ENCODE assay signal across 26 cellular contexts in the genomic region with DNA sequence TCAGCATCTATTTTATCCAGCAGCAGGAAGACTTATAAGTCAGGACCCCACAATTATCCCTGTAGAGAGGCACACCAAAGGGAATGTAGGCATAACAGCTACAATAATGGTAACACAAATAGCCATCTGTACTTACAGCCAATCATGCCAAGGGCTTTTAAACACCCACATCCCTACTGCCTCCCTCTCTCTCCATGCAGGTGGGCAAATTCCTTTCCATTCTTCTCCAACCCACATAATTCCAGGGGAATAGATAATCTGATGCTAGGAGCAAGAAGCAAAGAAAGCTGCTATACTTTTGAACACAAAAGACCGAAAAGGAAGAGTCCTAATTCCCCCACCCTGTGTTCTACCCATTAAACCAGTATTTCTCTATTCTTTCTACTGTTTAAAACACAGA.
"Had no signal": no experiment of that assay in that cellular context is flagged by ENCODE, and none has a peak within 500 bp of the region (broad histone marks: within the 10 kb centered on the region; RNA-seq: fewer than 3 reads in every experiment).

No MANE protein-coding gene starts in this region.

- H3K27ac ChIP-seq: esophagus muscularis mucosa, foreskin keratinocyte, left lung, lower lobe of right lung, right atrium auricular region, suprapubic skin, tibial nerve had no signal

- H3K4me3 Mint-ChIP-seq: activated CD4-positive, alpha-beta memory T cell treated with anti-CD3 and anti-CD28 coated beads, Interleukin-2, amount 10 ng/mL, durations not matched to agents 7 days and 5 days; activated CD4-positive, alpha-beta T cell treated with anti-CD3 and anti-CD28 coated beads, Interleukin-2, amount 10 ng/mL, durations not matched to agents 7 days and 5 days; activated T-cell treated with anti-CD3 and anti-CD28 coated beads, Interleukin-2, amount 50 U/mL, for 24 hours; activated T-helper 17 cell treated with anti-CD3 and anti-CD28 coated beads, Interleukin-2, amount 50 U/mL, for 72 hours; natural killer cell treated with Interleukin-12 subunit alpha and Interleukin-12 subunit beta and Interleukin-15 and Interleukin-18, amount 100 ng/mL, for 72 hours had no signal

- H3K36me3 ChIP-seq: esophagus muscularis mucosa, left lung, lower lobe of right lung, right atrium auricular region, suprapubic skin, tibial nerve had no signal

- H3K4me3 ChIP-seq: esophagus muscularis mucosa, left lung, lower lobe of right lung, mucosa of descending colon, right atrium auricular region, smooth muscle cell, suprapubic skin, tibial nerve had no signal

- H3K9me3 ChIP-seq: esophagus muscularis mucosa, left lung, lower lobe of right lung, mucosa of descending colon, right atrium auricular region, suprapubic skin, tibial nerve had no signal

- H3K27me3 ChIP-seq: esophagus muscularis mucosa, foreskin keratinocyte, left lung, right atrium auricular region, suprapubic skin, tibial nerve had no signal

- ATAC-seq: activated T-helper 17 cell treated with anti-CD3 and anti-CD28 coated beads, Interleukin-2, amount 50 U/mL, for 72 hours; foreskin keratinocyte; left lung; lower lobe of right lung; mucosa of descending colon; natural killer cell treated with Interleukin-12 subunit alpha and Interleukin-12 subunit beta and Interleukin-15 and Interleukin-18, amount 100 ng/mL, for 72 hours had no signal

- H3K36me3 Mint-ChIP-seq: natural killer cell treated with Interleukin-12 subunit alpha and Interleukin-12 subunit beta and Interleukin-15 and Interleukin-18, amount 100 ng/mL, for 72 hours had no signal

- DNase-seq: activated CD4-positive, alpha-beta memory T cell treated with anti-CD3 and anti-CD28 coated beads, Interleukin-2, amount 10 ng/mL, durations not matched to agents 7 days and 5 days; activated CD4-positive, alpha-beta T cell treated with anti-CD3 and anti-CD28 coated beads, Interleukin-2, amount 10 ng/mL, durations not matched to agents 7 days and 5 days; activated CD4-positive, CD25-positive, alpha-beta regulatory T cell treated with anti-CD3 and anti-CD28 coated beads, Interleukin-2, amount 50 U/mL, for 72 hours; activated CD8-positive, alpha-beta memory T cell treated with anti-CD3 and anti-CD28 coated beads, Interleukin-2, amount 50 U/mL, for 48 hours; activated gamma-delta T cell treated with Interleukin-2 at 50 U/mL for 16 hours; activated naive CD4-positive, alpha-beta T cell treated with anti-CD3 and anti-CD28 coated beads, Interleukin-2, amount 50 U/mL, for 16 hours; activated T-cell treated with anti-CD3 and anti-CD28 coated beads, Interleukin-2, amount 50 U/mL, for 24 hours; amniotic stem cell; caudate nucleus; cortex of kidney; foreskin keratinocyte; left lung; lower lobe of right lung; mesendoderm; mucosa of descending colon; nucleus accumbens; stimulated activated CD4-positive, alpha-beta T cell treated with anti-CD3 and anti-CD28 coated beads, Interleukin-2, amount 100 ng/mL, for 24 hours; stimulated activated naive CD4-positive, alpha-beta T cell; T-helper 2 cell had no signal

- H3K9me3 Mint-ChIP-seq: activated CD4-positive, alpha-beta memory T cell treated with anti-CD3 and anti-CD28 coated beads, Interleukin-2, amount 10 ng/mL, durations not matched to agents 7 days and 5 days; activated CD4-positive, alpha-beta T cell treated with anti-CD3 and anti-CD28 coated beads, Interleukin-2, amount 10 ng/mL, durations not matched to agents 7 days and 5 days; activated T-cell treated with anti-CD3 and anti-CD28 coated beads, Interleukin-2, amount 50 U/mL, for 24 hours; activated T-helper 17 cell treated with anti-CD3 and anti-CD28 coated beads, Interleukin-2, amount 50 U/mL, for 72 hours; natural killer cell treated with Interleukin-12 subunit alpha and Interleukin-12 subunit beta and Interleukin-15 and Interleukin-18, amount 100 ng/mL, for 72 hours had no signal

- H3K4me1 ChIP-seq: foreskin keratinocyte had no signal

- H3K4me2 ChIP-seq: smooth muscle cell had no signal

- H3K4me1 Mint-ChIP-seq: activated CD4-positive, alpha-beta memory T cell treated with anti-CD3 and anti-CD28 coated beads, Interleukin-2, amount 10 ng/mL, durations not matched to agents 7 days and 5 days; activated CD4-positive, alpha-beta T cell treated with anti-CD3 and anti-CD28 coated beads, Interleukin-2, amount 10 ng/mL, durations not matched to agents 7 days and 5 days; activated T-helper 17 cell treated with anti-CD3 and anti-CD28 coated beads, Interleukin-2, amount 50 U/mL, for 72 hours had no signal

- H3K27ac Mint-ChIP-seq: activated CD4-positive, alpha-beta memory T cell treated with anti-CD3 and anti-CD28 coated beads, Interleukin-2, amount 10 ng/mL, durations not matched to agents 7 days and 5 days; activated CD4-positive, alpha-beta T cell treated with anti-CD3 and anti-CD28 coated beads, Interleukin-2, amount 10 ng/mL, durations not matched to agents 7 days and 5 days; activated T-cell treated with anti-CD3 and anti-CD28 coated beads, Interleukin-2, amount 50 U/mL, for 24 hours; activated T-helper 17 cell treated with anti-CD3 and anti-CD28 coated beads, Interleukin-2, amount 50 U/mL, for 72 hours; natural killer cell treated with Interleukin-12 subunit alpha and Interleukin-12 subunit beta and Interleukin-15 and Interleukin-18, amount 100 ng/mL, for 72 hours had no signal
